ENCODE assay signal across 1 cellular context in genomic region chr1:1308756-1309524, GRCh38.
TF ChIP-seq lines count a peak whose summit lies in the region.

No MANE protein-coding gene starts in this region.

TF ChIP-seq in HEK293, 187 proteins besides CTCF, POLR2A, EP300 and RAD21 (continued from another document):
- TF ChIP-seq ZNF391 (tag by site-specific recombination; IDR thresholded peaks at IDR 0.05; ENCODE audit: borderline replicate concordance, low read depth) (peak; percentile 15; the same call in 1 of the 2 replicates), ZNF510 (tag by site-specific recombination; IDR thresholded peaks at IDR 0.05; ENCODE audit: insufficient replicate concordance) (no peak), ZFHX2 (tag by site-specific recombination; conservative IDR thresholded peaks at IDR 0.05) (peak; percentile 97), ZSCAN18 (tag by site-specific recombination; IDR thresholded peaks at IDR 0.05) (peak; percentile 26; the same call in 1 of the 2 replicates), KLF17 (tag by site-specific recombination; IDR thresholded peaks at IDR 0.05) (0 out of 2 replicates have a peak, but pooled peaks have one; percentile 5), YY1 (tag by site-specific recombination; IDR thresholded peaks at IDR 0.05) (0 out of 2 replicates have a peak, but pooled peaks have one; percentile 43), ZSCAN5A (tag by site-specific recombination; IDR thresholded peaks at IDR 0.05) (0 out of 2 replicates have a peak, but pooled peaks have one; percentile 19), ZNF660 (tag by site-specific recombination; IDR thresholded peaks at IDR 0.05) (peak; percentile 5; the same call in 1 of the 2 replicates), REST (tag by site-specific recombination; IDR thresholded peaks at IDR 0.05) (no peak), ZBTB11 (tag by site-specific recombination; conservative IDR thresholded peaks at IDR 0.05; ENCODE audit: low read depth) (peak; percentile 91), ZBTB21 (tag by site-specific recombination; IDR thresholded peaks at IDR 0.05) (no peak), ZNF426 (tag by site-specific recombination; IDR thresholded peaks at IDR 0.05) (no peak), ZNF645 (tag by site-specific recombination; IDR thresholded peaks at IDR 0.05) (peak; percentile 30; the same call in 1 of the 2 replicates), KLF8 (tag by site-specific recombination; IDR thresholded peaks at IDR 0.05) (no peak; the same call in 1 of the 2 replicates), ZBTB20 (tag by site-specific recombination; IDR thresholded peaks at IDR 0.05) (no peak), ZBTB26 (tag by site-specific recombination; optimal IDR thresholded peaks at IDR 0.05) (peak; percentile 36), KLF16 (tag by site-specific recombination; IDR thresholded peaks at IDR 0.05) (peak; percentile 37; the same call in 1 of the 2 replicates), ZNF561 (tag by site-specific recombination; IDR thresholded peaks at IDR 0.05; ENCODE audit: borderline replicate concordance) (0 out of 2 replicates have a peak, but pooled peaks have one; percentile 35), GLIS1 (tag by site-specific recombination; IDR thresholded peaks at IDR 0.05) (peak; percentile 75), ZNF792 (tag by site-specific recombination; IDR thresholded peaks at IDR 0.05) (no peak)
- TF ChIP-seq, protein P1, sequence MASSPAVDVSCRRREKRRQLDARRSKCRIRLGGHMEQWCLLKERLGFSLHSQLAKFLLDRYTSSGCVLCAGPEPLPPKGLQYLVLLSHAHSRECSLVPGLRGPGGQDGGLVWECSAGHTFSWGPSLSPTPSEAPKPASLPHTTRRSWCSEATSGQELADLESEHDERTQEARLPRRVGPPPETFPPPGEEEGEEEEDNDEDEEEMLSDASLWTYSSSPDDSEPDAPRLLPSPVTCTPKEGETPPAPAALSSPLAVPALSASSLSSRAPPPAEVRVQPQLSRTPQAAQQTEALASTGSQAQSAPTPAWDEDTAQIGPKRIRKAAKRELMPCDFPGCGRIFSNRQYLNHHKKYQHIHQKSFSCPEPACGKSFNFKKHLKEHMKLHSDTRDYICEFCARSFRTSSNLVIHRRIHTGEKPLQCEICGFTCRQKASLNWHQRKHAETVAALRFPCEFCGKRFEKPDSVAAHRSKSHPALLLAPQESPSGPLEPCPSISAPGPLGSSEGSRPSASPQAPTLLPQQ (tag by site-specific recombination; IDR thresholded peaks at IDR 0.05), result peak; percentile 7; the same call in 1 of the 2 replicates
- TF ChIP-seq, protein P2, sequence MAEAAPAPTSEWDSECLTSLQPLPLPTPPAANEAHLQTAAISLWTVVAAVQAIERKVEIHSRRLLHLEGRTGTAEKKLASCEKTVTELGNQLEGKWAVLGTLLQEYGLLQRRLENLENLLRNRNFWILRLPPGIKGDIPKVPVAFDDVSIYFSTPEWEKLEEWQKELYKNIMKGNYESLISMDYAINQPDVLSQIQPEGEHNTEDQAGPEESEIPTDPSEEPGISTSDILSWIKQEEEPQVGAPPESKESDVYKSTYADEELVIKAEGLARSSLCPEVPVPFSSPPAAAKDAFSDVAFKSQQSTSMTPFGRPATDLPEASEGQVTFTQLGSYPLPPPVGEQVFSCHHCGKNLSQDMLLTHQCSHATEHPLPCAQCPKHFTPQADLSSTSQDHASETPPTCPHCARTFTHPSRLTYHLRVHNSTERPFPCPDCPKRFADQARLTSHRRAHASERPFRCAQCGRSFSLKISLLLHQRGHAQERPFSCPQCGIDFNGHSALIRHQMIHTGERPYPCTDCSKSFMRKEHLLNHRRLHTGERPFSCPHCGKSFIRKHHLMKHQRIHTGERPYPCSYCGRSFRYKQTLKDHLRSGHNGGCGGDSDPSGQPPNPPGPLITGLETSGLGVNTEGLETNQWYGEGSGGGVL (tag by site-specific recombination; IDR thresholded peaks at IDR 0.05), result 0 out of 2 replicates have a peak, but pooled peaks have one; percentile 12
TF ChIP-seq in HEK293: peak in this region for 23.
